ENCODE assay signal across 13 cellular contexts in the genomic region with DNA sequence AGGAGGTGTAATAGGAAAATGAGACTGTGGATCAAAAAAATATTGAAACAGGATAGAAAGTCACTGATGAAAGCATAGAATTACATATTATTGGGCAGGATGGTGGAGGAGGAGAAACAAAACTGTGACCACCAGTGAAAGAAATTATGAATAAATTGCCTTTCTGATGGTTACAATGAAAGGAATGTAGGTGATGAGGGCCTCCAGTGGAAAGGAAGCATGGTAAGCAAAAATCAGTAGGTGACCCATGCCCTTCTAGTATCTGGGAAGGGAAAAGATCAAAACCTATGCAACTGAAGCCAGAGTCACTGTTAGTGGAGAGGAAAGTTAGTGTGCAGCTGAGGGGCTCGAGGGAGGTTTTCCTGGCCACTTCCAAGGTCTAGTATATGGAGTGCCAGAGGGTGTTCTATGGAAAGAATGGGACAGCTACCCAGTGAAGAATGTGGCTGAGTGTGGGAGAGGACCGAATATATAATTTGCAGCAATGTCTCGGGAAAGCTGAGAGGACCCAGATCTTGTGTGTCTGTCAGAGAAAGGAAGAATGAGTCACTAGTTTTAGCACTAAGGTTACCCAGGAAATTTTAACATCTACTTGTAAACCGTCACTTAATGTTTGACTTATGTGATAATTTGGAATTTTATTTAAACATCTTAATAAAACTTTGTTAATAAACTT.
DNase-seq lines count a peak whose midpoint lies in the region; ATAC-seq, FAIRE-seq and TF ChIP-seq lines count a peak whose summit lies in the region.
"Had no signal": no experiment of that assay in that cellular context is flagged by ENCODE, and none has a peak within 500 bp of the region (broad histone marks: within the 10 kb centered on the region; RNA-seq: fewer than 3 reads in every experiment).

No MANE protein-coding gene starts in this region.

- H2AK5ac ChIP-seq in mesendoderm (ENCODE audit: low read length): no peak overlapping the region

- H3K36me3 ChIP-seq in endothelial cell of umbilical vein (ENCODE audit: control insufficient read depth in 2 of 2, extremely low read depth in 1 of 2, insufficient read depth in 2 of 2, low read length in 2 of 2): no peaks in the 10 kb centered on the region
- H3K36me3 ChIP-seq in smooth muscle cell (ENCODE audit: low read depth): no peaks in the 10 kb centered on the region
- no peaks in the 10 kb centered on the region for H3K36me3 ChIP-seq in OCI-LY7 (ENCODE audit: insufficient read depth, low read length)
- H3K36me3 ChIP-seq in mesendoderm (ENCODE audit: control insufficient read depth, insufficient read depth, low read length): no peaks in the 10 kb centered on the region

- no peaks in the 10 kb centered on the region for H3K9me1 ChIP-seq in endothelial cell of umbilical vein (replicated peaks; ENCODE audit: control insufficient read depth, extremely low read depth, insufficient read depth, low read length)

- H3K4ac ChIP-seq in mesendoderm (ENCODE audit: low read depth, low read length): no peak overlapping the region

- H3K79me2 ChIP-seq in endothelial cell of umbilical vein (ENCODE audit: control insufficient read depth, insufficient read depth, low read length) (no peaks in the 10 kb centered on the region), smooth muscle cell (ENCODE audit: low read depth) (no peaks in the 10 kb centered on the region), OCI-LY7 (ENCODE audit: insufficient read depth, low read depth, low read length) (no peaks in the 10 kb centered on the region), mesendoderm (ENCODE audit: control insufficient read depth, insufficient read depth, low read length) (no peaks in the 10 kb centered on the region)

- H3K9me3 ChIP-seq in endothelial cell of umbilical vein (replicated peaks; ENCODE audit: control insufficient read depth, insufficient read depth, low read length) (no peaks in the 10 kb centered on the region), smooth muscle cell (replicated peaks; ENCODE audit: low read depth) (no peaks in the 10 kb centered on the region), OCI-LY7 (ENCODE audit: low read length) (no peaks in the 10 kb centered on the region)

- CTCF ChIA-PET in endothelial cell of umbilical vein (lab: Charles Lee) (interaction anchor here (1.3 to 4.8 kb wide), 3 partner anchors 9 to 234 kb away, joined by 4 to 27 read pairs (median 7); no protein-coding TSS in a partner anchor), OCI-LY7 (lab: Charles Lee; ENCODE audit: unreplicated experiment) (no interaction called here)

- no peak overlapping the region for H3K18ac ChIP-seq in mesendoderm (ENCODE audit: low read length)

- H4K8ac ChIP-seq in mesendoderm (ENCODE audit: low read depth, low read length): no peak overlapping the region

- H3K4me2 ChIP-seq in endothelial cell of umbilical vein (ENCODE audit: insufficient read depth, low read length) (no peak overlapping the region), smooth muscle cell (peak overlapping the region; percentile 55), OCI-LY7 (ENCODE audit: low read length) (no peak overlapping the region), mesendoderm (ENCODE audit: low read length) (no peak overlapping the region)

- ATAC-seq in GM19328 (IDR thresholded peaks at IDR 0.05; ENCODE audit: unreplicated experiment): no peak
- ATAC-seq: Panc1 had no signal

- H2AFZ ChIP-seq in endothelial cell of umbilical vein (ENCODE audit: low read depth, low read length) (no peak overlapping the region), smooth muscle cell (ENCODE audit: low read depth) (no peak overlapping the region), OCI-LY7 (ENCODE audit: low read length) (no peak overlapping the region)

- intact Hi-C loops in endothelial cell of umbilical vein (cut with micrococcal nuclease): no loop called here
- intact Hi-C loops in OCI-LY7 (cut with micrococcal nuclease; ENCODE audit: unreplicated experiment): loop anchor here (5.0 to 10.0 kb wide), 3 partner anchors 61 to 298 kb away; no protein-coding TSS in a partner anchor

- H3K56ac ChIP-seq in mesendoderm (ENCODE audit: low read length): no peak overlapping the region

- WGBS in smooth muscle cell (ENCODE audit: low lambda C conversion rate): 14% methylated on average over 4 of the region's 4 CpGs
- no CpG with 5 or more reads among the region's 4 CpGs for WGBS in mesendoderm (ENCODE audit: extremely low coverage, insufficient coverage, low lambda C conversion rate)

- no TSS peak for BruUV-seq in endothelial cell of umbilical vein (replicated peaks; lab: Mats Ljungman, UMichigan)
- BruUV-seq in OCI-LY7 (replicated peaks; lab: Mats Ljungman, UMichigan): no TSS peak

- dilution Hi-C loops in endothelial cell of umbilical vein (cut with MboI; ENCODE audit: extremely low pct_ligation_motif_present, low sequenced_read_pairs): no loop called here

- FAIRE-seq in RCC 7860 (lab: Jason Lieb, UNC) (peak; percentile 86), endothelial cell of umbilical vein (lab: Jason Lieb, UNC) (no peak)
- FAIRE-seq: A204.1 had no signal

- H3K9ac ChIP-seq in endothelial cell of umbilical vein (replicated peaks; ENCODE audit: extremely low read depth, insufficient read depth, low read length) (no peak overlapping the region), smooth muscle cell (ENCODE audit: low read depth) (no peak overlapping the region), mesendoderm (ENCODE audit: low read length) (no peak overlapping the region)

- H2BK5ac ChIP-seq in mesendoderm (ENCODE audit: low read length): no peak overlapping the region

- POLR2A ChIA-PET in endothelial cell of umbilical vein (lab: Charles Lee) (no interaction called here), OCI-LY7 (lab: Charles Lee) (interaction anchor here (0.7 to 1.8 kb wide), 5 partner anchors 10 to 80 kb away, joined by 3 to 6 read pairs (median 3); no protein-coding TSS in a partner anchor)

- no peak for TF ChIP-seq POLR2A in endothelial cell of umbilical vein (IDR thresholded peaks at IDR 0.05; ENCODE audit: low read depth, low read length)

- H3F3A ChIP-seq in smooth muscle cell (ENCODE audit: low read depth): peaks cover 9% of the 10 kb centered on the region

- H2BK15ac ChIP-seq in mesendoderm (replicated peaks; ENCODE audit: low read depth): no peak overlapping the region

- no peaks in the 10 kb centered on the region for H3K9me2 ChIP-seq in OCI-LY7 (ENCODE audit: insufficient read depth, low read length)

- H3K27me3 ChIP-seq in endothelial cell of umbilical vein (ENCODE audit: control insufficient read depth in 2 of 2, insufficient read depth in 2 of 2, low read length in 2 of 2) (no peaks in the 10 kb centered on the region), smooth muscle cell (ENCODE audit: low read depth) (no peaks in the 10 kb centered on the region), mesendoderm (ENCODE audit: insufficient read depth, low read length, poor library complexity) (no peaks in the 10 kb centered on the region)

- H4K20me1 ChIP-seq in endothelial cell of umbilical vein (replicated peaks; ENCODE audit: control insufficient read depth, extremely low read depth, insufficient read depth, low read length): no peaks in the 10 kb centered on the region
- H4K20me1 ChIP-seq in smooth muscle cell (ENCODE audit: low read depth): no peaks in the 10 kb centered on the region
- H4K20me1 ChIP-seq in OCI-LY7 (ENCODE audit: insufficient read depth, low read length): no peaks in the 10 kb centered on the region

- H3K4me3 ChIP-seq in endothelial cell of umbilical vein (replicated peaks in 1 of 3; ENCODE audit: insufficient read depth in 1 of 3, low read depth in 1 of 3, low read length in 3 of 3): no peak overlapping the region
- no peak overlapping the region for H3K4me3 ChIP-seq in smooth muscle cell
- no peak overlapping the region for H3K4me3 ChIP-seq in OCI-LY7 (ENCODE audit: low read depth, low read length, poor library complexity, severe bottlenecking)
- H3K4me3 ChIP-seq in mesendoderm (ENCODE audit: low read length): no peak overlapping the region

- no peak for TF ChIP-seq CTCF in endothelial cell of umbilical vein (IDR thresholded peaks at IDR 0.05; ENCODE audit: extremely low read depth in 1 of 2, insufficient read depth in 1 of 2, low read depth in 1 of 2, low read length in 2 of 2)
- no peak for TF ChIP-seq CTCF in smooth muscle cell (IDR thresholded peaks at IDR 0.05; ENCODE audit: borderline replicate concordance, insufficient read depth, poor library complexity, severe bottlenecking)
- no peak for TF ChIP-seq CTCF in OCI-LY7 (conservative IDR thresholded peaks at IDR 0.05; ENCODE audit: low read length)

- H3K79me1 ChIP-seq in mesendoderm (ENCODE audit: low read length): no peaks in the 10 kb centered on the region

- no peak overlapping the region for H2BK120ac ChIP-seq in mesendoderm (ENCODE audit: low read depth, low read length)

- no peak overlapping the region for H4K5ac ChIP-seq in mesendoderm (ENCODE audit: low read length)

- DNase-seq in NOMO-1 treated with DMSO at 0.1 percent for 48 hours (lab: John Stamatoyannopoulos, UW; ENCODE audit: unreplicated experiment) (peak; percentile 10), NOMO-1 (lab: John Stamatoyannopoulos, UW; ENCODE audit: unreplicated experiment in 2 of 2) (no peak), RCC 7860 (ENCODE audit: low spot score) (peak; percentile 75), endothelial cell of umbilical vein (ENCODE audit: low read depth, low spot score) (no peak), smooth muscle cell (lab: John Stamatoyannopoulos, UW; ENCODE audit: unreplicated experiment) (no peak), OCI-LY7 (ENCODE audit: low spot score) (no peak), mesendoderm (no peak)
- DNase-seq: Karpas-422, NCI-H2171, T1000 had no signal

- H3K4me1 ChIP-seq in endothelial cell of umbilical vein (ENCODE audit: control insufficient read depth, extremely low read depth, insufficient read depth, low read length) (no peaks in the 10 kb centered on the region), smooth muscle cell (ENCODE audit: low read depth) (no peaks in the 10 kb centered on the region), OCI-LY7 (ENCODE audit: insufficient read depth, low read length, poor library complexity, severe bottlenecking) (peaks cover 25% of the 10 kb centered on the region), mesendoderm (ENCODE audit: control insufficient read depth, low read depth, low read length) (no peaks in the 10 kb centered on the region)

- H3K27ac ChIP-seq in endothelial cell of umbilical vein (ENCODE audit: insufficient read depth, low read depth, low read length) (no peak overlapping the region), smooth muscle cell (ENCODE audit: low read depth) (peak overlapping the region; percentile 61), OCI-LY7 (ENCODE audit: low read depth, low read length, poor library complexity, severe bottlenecking) (no peak overlapping the region), mesendoderm (ENCODE audit: low read depth, low read length) (no peak overlapping the region)

- H3K23ac ChIP-seq in mesendoderm (ENCODE audit: low read length): no peak overlapping the region

TF ChIP-seq in endothelial cell of umbilical vein, 7 proteins besides CTCF, POLR2A, EP300 and RAD21:
- peak; percentile 21 for TF ChIP-seq FOS (IDR thresholded peaks at IDR 0.05; ENCODE audit: borderline replicate concordance, insufficient read depth, low read length)
- TF ChIP-seq POLR2AphosphoS5 (IDR thresholded peaks at IDR 0.05; ENCODE audit: insufficient read depth, low read depth, low read length): no peak

Comparison
In these comparisons a context has a peak if more than half of its experiments do, and no peak if none do; other contexts are left out.
1. DNase-seq: peak in NOMO-1 treated with DMSO at 0.1 percent for 48 hours (single experiment) and RCC 7860 (single experiment); none in NOMO-1 (0 of 2), endothelial cell of umbilical vein (single experiment), smooth muscle cell (single experiment), OCI-LY7 (single experiment) and mesendoderm (single experiment).